ENCODE assay signal across 14 cellular contexts in genomic region chr17:38469875-38470274, GRCh38. TPM values are rescaled to one million over a fixed set of nuclear protein-coding genes. Genes with fewer than 3 reads are reported as not detected.
A peak's percentile ranks its signal among the peaks of the same experiment; 100 is the strongest.
DNase-seq lines count a peak whose midpoint lies in the region; ATAC-seq and TF ChIP-seq lines count a peak whose summit lies in the region.
"Had no signal": no experiment of that assay in that cellular context is flagged by ENCODE, and none has a peak within 500 bp of the region (broad histone marks: within the 10 kb centered on the region; RNA-seq: fewer than 3 reads in every experiment).

No MANE protein-coding gene starts in this region.

- H3K27me3 ChIP-seq in mammary epithelial cell (ENCODE audit: insufficient read depth, low read length) (no peaks in the 10 kb centered on the region), vagina (no peaks in the 10 kb centered on the region), heart left ventricle (no peaks in the 10 kb centered on the region)

- DNase-seq in MCF 10A (ENCODE audit: unreplicated experiment) (peak; percentile 49), mammary epithelial cell (no peak), caudate nucleus (lab: John Stamatoyannopoulos, UW) (peak in 43 of 61 donors; percentile 10 to 82 (median 47)), islet precursor cell (peak; percentile 86), vagina (ENCODE audit: extremely low spot score in 2 of 2) (no peak), NCI-H1417 (lab: John Stamatoyannopoulos, UW) (no peak), NCI-H345 treated with DMSO at 0.1 percent for 48 hours (lab: John Stamatoyannopoulos, UW; ENCODE audit: unreplicated experiment) (no peak), heart left ventricle (no peak)
- DNase-seq: activated T-cell treated with anti-CD3 and anti-CD28 coated beads for 4 hours; amniotic stem cell; effector memory CD8-positive, alpha-beta T cell; NCI-H1105 treated with DMSO at 0.1 percent for 48 hours; NCI-H748 treated with DMSO at 0.1 percent for 48 hours; WERI-Rb-1 had no signal

- 90% methylated on average over 13 of the region's 20 CpGs for WGBS in mammary epithelial cell (ENCODE audit: low coverage, missing lambda C conversion rate)
- WGBS in heart left ventricle, 4 donors: 70 to 74% (median 72%) methylated on average over 20 of the region's 20 CpGs

- H3K4me1 ChIP-seq in mammary epithelial cell (ENCODE audit: insufficient read depth, low read length) (peaks cover 26% of the 10 kb centered on the region), vagina (peaks cover 57% of the 10 kb centered on the region), heart left ventricle (peaks cover 5 to 57% (median 30%) of the 10 kb centered on the region in 12 donors)

- H3K27ac Mint-ChIP-seq in MCF 10A (ENCODE audit: low read depth, unreplicated experiment): no peak overlapping the region
- H3K27ac Mint-ChIP-seq: effector memory CD8-positive, alpha-beta T cell had no signal

- H3K4me3 ChIP-seq in mammary epithelial cell (replicated peaks in 1 of 3; ENCODE audit: insufficient read depth in 1 of 3, low read depth in 2 of 3, low read length in 3 of 3) (no peak overlapping the region), vagina (no peak overlapping the region), heart left ventricle (no peak overlapping the region)

- TF ChIP-seq CTCF in MCF 10A (IDR thresholded peaks at IDR 0.05; ENCODE audit: unreplicated experiment): no peak
- no peak for TF ChIP-seq CTCF in mammary epithelial cell (conservative IDR thresholded peaks at IDR 0.05 in 1 of 2, IDR thresholded peaks at IDR 0.05 in 1 of 2; ENCODE audit: extremely low read depth in 1 of 2, insufficient read depth in 1 of 2, low read depth in 1 of 2, low read length in 2 of 2)
- no peak for TF ChIP-seq CTCF in vagina (IDR thresholded peaks at IDR 0.05)
- no peak for TF ChIP-seq CTCF in heart left ventricle (IDR thresholded peaks at IDR 0.05)

- peaks cover 54% of the 10 kb centered on the region for H3K79me2 ChIP-seq in mammary epithelial cell (ENCODE audit: insufficient read depth, low read length)

- intact Hi-C loops in MCF 10A (cut with micrococcal nuclease): no loop called here
- intact Hi-C loops in mammary epithelial cell (cut with micrococcal nuclease): no loop called here
- intact Hi-C loops in vagina (cut with DNase I): no loop called here
- intact Hi-C loops in heart left ventricle (cut with DNase I): loop anchor here in 3 of 10 donors (5.0 to 10.0 kb wide), 4 partner anchors 38 to 265 kb away; partner anchors contain the start of genes ARHGAP23 (in 1 of the 3), CISD3 (in 1 of the 3) and SOCS7 (in 1 of the 3)

- H3K27ac ChIP-seq in mammary epithelial cell (ENCODE audit: insufficient read depth, low read depth, low read length) (no peak overlapping the region), caudate nucleus (ENCODE audit: low read depth, low read length) (peak overlapping the region; percentile 21), vagina (peak overlapping the region; percentile 28), heart left ventricle (peak overlapping the region in 1 of 12 donors; percentile 24)
- H3K27ac ChIP-seq: WERI-Rb-1 had no signal

- no peaks in the 10 kb centered on the region for H4K20me1 ChIP-seq in mammary epithelial cell (ENCODE audit: insufficient read depth, low read length)

- H3K9me3 ChIP-seq in mammary epithelial cell (replicated peaks; ENCODE audit: insufficient read depth, low read length) (no peaks in the 10 kb centered on the region), vagina (no peaks in the 10 kb centered on the region), heart left ventricle (no peaks in the 10 kb centered on the region)

- POLR2A ChIA-PET in MCF 10A (lab: Yijun Ruan, JAX): no interaction called here

- peaks cover 8% of the 10 kb centered on the region for H3K9me3 Mint-ChIP-seq in MCF 10A (ENCODE audit: unreplicated experiment)
- H3K9me3 Mint-ChIP-seq: effector memory CD8-positive, alpha-beta T cell had no signal

- ATAC-seq in heart left ventricle: no peak
- ATAC-seq: effector memory CD8-positive, alpha-beta T cell had no signal

- no peak overlapping the region for H2AFZ ChIP-seq in mammary epithelial cell (ENCODE audit: low read depth, low read length)

- peaks cover 13% of the 10 kb centered on the region for H3K36me3 Mint-ChIP-seq in MCF 10A (ENCODE audit: insufficient read depth, unreplicated experiment)

- in situ Hi-C loops in mammary epithelial cell (cut with MboI; ENCODE audit: low sequenced_read_pairs in 2 of 2): no loop called here

- no peak overlapping the region for H3K9ac ChIP-seq in mammary epithelial cell (ENCODE audit: insufficient read depth, low read length)

- dilution Hi-C loops in mammary epithelial cell (cut with HindIII; ENCODE audit: low sequenced_read_pairs): no loop called here

- TF ChIP-seq POLR2A in vagina (IDR thresholded peaks at IDR 0.05) (no peak), heart left ventricle (IDR thresholded peaks at IDR 0.05) (no peak)

- CTCF ChIA-PET in MCF 10A (lab: Yijun Ruan, JAX): interaction anchor here (0.6 kb wide), 1 partner anchor 30 kb away, joined by 3 read pairs; no protein-coding TSS in a partner anchor
- CTCF ChIA-PET in mammary epithelial cell (lab: Charles Lee; ENCODE audit: low non-redundant PET): no interaction called here

- H3K4me1 Mint-ChIP-seq in MCF 10A (ENCODE audit: insufficient read depth, unreplicated experiment): peaks cover 39% of the 10 kb centered on the region

- H3K27me3 Mint-ChIP-seq in MCF 10A (ENCODE audit: insufficient read depth, unreplicated experiment): no peaks in the 10 kb centered on the region

- no peak overlapping the region for H3K4me2 ChIP-seq in mammary epithelial cell (ENCODE audit: insufficient read depth, low read depth, low read length)

- peaks cover 12% of the 10 kb centered on the region for H3K36me3 ChIP-seq in mammary epithelial cell (ENCODE audit: insufficient read depth, low read length)
- H3K36me3 ChIP-seq in vagina: peaks cover 0 to 55% of the 10 kb centered on the region in 2 donors
- peaks cover 0 to 87% (median 78%) of the 10 kb centered on the region in 9 donors for H3K36me3 ChIP-seq in heart left ventricle
- H3K36me3 ChIP-seq: WERI-Rb-1 had no signal

- BruUV-seq in MCF 10A (replicated peaks; lab: Mats Ljungman, UMichigan): no TSS peak
- BruUV-seq in mammary epithelial cell (replicated peaks; lab: Mats Ljungman, UMichigan): no TSS peak

- no peak overlapping the region for H3K4me3 Mint-ChIP-seq in MCF 10A (ENCODE audit: unreplicated experiment)
- H3K4me3 Mint-ChIP-seq: effector memory CD8-positive, alpha-beta T cell had no signal

RNA-seq across cellular contexts. Expression of gene ARHGAP23, which starts 41.6 kb away (rescaled TPM):
- 23.2 and 29.2 TPM in 2 replicates for total RNA-seq in MCF 10A (2022)
- 10 to 100 TPM; 30.5 to 43.0 TPM for total RNA-seq in mammary epithelial cell
- 11.4 TPM for polyA plus RNA-seq in mammary epithelial cell
- polyA minus RNA-seq in mammary epithelial cell: 28.8 TPM
- total RNA-seq in vagina: 70.2 TPM
- total RNA-seq in heart left ventricle: 10 to 100 TPM; 28.0 to 72.3 (median 66.3) TPM
- polyA plus RNA-seq in heart left ventricle: 10 to 100 TPM; 34.4 to 73.1 TPM

Comparison
In these comparisons a context has a peak if more than half of its experiments do, and no peak if none do; other contexts are left out.
1. DNase-seq: peak in MCF 10A (single experiment), caudate nucleus (43 of 61) and islet precursor cell (single experiment); none in mammary epithelial cell (single experiment), vagina (0 of 2), NCI-H1417 (0 of 3), NCI-H345 treated with DMSO at 0.1 percent for 48 hours (single experiment) and heart left ventricle (0 of 5).